In the genomic region with DNA sequence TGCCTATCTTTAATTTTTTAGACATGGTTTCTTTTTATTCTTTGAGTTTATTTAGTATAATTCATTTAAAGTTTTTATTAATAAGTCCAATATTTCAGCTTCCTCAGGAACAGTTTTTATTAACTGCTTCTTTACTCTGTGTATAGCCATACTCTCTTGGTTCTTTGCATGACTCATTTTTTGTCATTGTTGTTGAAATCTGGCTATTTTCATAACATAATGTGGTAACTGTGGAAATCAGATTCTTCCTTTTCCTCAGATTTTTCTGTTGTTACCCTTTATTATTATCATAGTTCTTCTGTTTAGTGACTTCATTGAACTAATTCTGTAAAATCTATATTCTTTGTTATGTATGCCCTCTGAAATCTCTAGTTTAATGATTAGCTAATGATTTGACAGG, we compare ENCODE assay signal across 24 cellular contexts.
A peak's percentile ranks its signal among the peaks of the same experiment; 100 is the strongest.
DNase-seq lines count a peak whose midpoint lies in the region; ATAC-seq and TF ChIP-seq lines count a peak whose summit lies in the region.
"Had no signal": no experiment of that assay in that cellular context is flagged by ENCODE, and none has a peak within 500 bp of the region (broad histone marks: within the 10 kb centered on the region; RNA-seq: fewer than 3 reads in every experiment).

No MANE protein-coding gene starts in this region.

- POLR2A ChIA-PET in MCF 10A (lab: Yijun Ruan, JAX): no interaction called here

- BruUV-seq in MCF 10A (replicated peaks; lab: Mats Ljungman, UMichigan): no TSS peak

- H3K9me3 ChIP-seq in breast epithelium: peaks cover 0 to 5% of the 10 kb centered on the region in 2 donors

- CTCF ChIA-PET in MCF 10A (lab: Yijun Ruan, JAX): no interaction called here

- peaks cover 31% of the 10 kb centered on the region for H3K9me3 Mint-ChIP-seq in MCF 10A (ENCODE audit: unreplicated experiment)
- H3K9me3 Mint-ChIP-seq: HFFc6 had no signal

- H3K36me3 Mint-ChIP-seq in MCF 10A (ENCODE audit: insufficient read depth, unreplicated experiment): no peaks in the 10 kb centered on the region

- no peak overlapping the region for H3K4me3 Mint-ChIP-seq in MCF 10A (ENCODE audit: unreplicated experiment)
- H3K4me3 Mint-ChIP-seq: H9, HFFc6 had no signal

- H3K27me3 Mint-ChIP-seq in MCF 10A (ENCODE audit: insufficient read depth, unreplicated experiment): no peaks in the 10 kb centered on the region

- H3K27ac Mint-ChIP-seq in MCF 10A (ENCODE audit: low read depth, unreplicated experiment): peak overlapping the region; percentile 12
- H3K27ac Mint-ChIP-seq: H9, HFFc6 had no signal

- H3K27me3 ChIP-seq in breast epithelium: no peaks in the 10 kb centered on the region

- peak; percentile 9 for DNase-seq in MCF 10A (ENCODE audit: unreplicated experiment)
- no peak for DNase-seq in breast epithelium (ENCODE audit: low spot score in 2 of 2)
- DNase-seq in epithelial cell of prostate (ENCODE audit: low read depth, low spot score): no peak
- DNase-seq in foreskin fibroblast: peak; percentile 14 to 46
- DNase-seq in stromal cell of bone marrow (ENCODE audit: low read depth): peak; percentile 15
- DNase-seq in NCI-H1436 (lab: John Stamatoyannopoulos, UW): no peak
- DNase-seq: DMS53; GF-D8; H9; HFFc6; NCI-H1417 treated with DMSO at 0.1 percent for 48 hours; NCI-H187 treated with DMSO at 0.1 percent for 48 hours; NCI-H2227 treated with DMSO at 0.1 percent for 48 hours; NCI-H510A treated with DMSO at 0.1 percent for 48 hours; NCI-H748 treated with DMSO at 0.1 percent for 48 hours; NK-92 treated with Interleukin-12 subunit alpha and Interleukin-12 subunit beta, amount 100 ng/mL, for 24 hours had no signal

- no peaks in the 10 kb centered on the region for H3K4me1 Mint-ChIP-seq in MCF 10A (ENCODE audit: insufficient read depth, unreplicated experiment)
- H3K4me1 Mint-ChIP-seq: H9 had no signal

- H3K4me3 ChIP-seq in breast epithelium (no peak overlapping the region), foreskin fibroblast (ENCODE audit: low read depth in 1 of 2, low read length in 2 of 2) (no peak overlapping the region)

- H3K27ac ChIP-seq in breast epithelium: no peak overlapping the region
- peak overlapping the region; percentile 15 for H3K27ac ChIP-seq in epithelial cell of prostate
- H3K27ac ChIP-seq: 22Rv1, C4-2B, HL-60, KMS-11 had no signal

- no peaks in the 10 kb centered on the region for H3K36me3 ChIP-seq in breast epithelium

- H3K4me1 ChIP-seq in breast epithelium: no peaks in the 10 kb centered on the region

- no peak for ATAC-seq in GM18517 (IDR thresholded peaks at IDR 0.05; ENCODE audit: unreplicated experiment)
- ATAC-seq in HG03097 (IDR thresholded peaks at IDR 0.05; ENCODE audit: low FRiP score, unreplicated experiment): no peak
- ATAC-seq: Panc1, SK-N-SH treated with all-trans-retinoic acid at 6 μM for 48 hours had no signal

- TF ChIP-seq POLR2A in breast epithelium (IDR thresholded peaks at IDR 0.05): no peak

- intact Hi-C loops in MCF 10A (cut with micrococcal nuclease): no loop called here
- intact Hi-C loops in breast epithelium (cut with DNase I; ENCODE audit: low total_unique reads): no loop called here

- TF ChIP-seq CTCF in MCF 10A (IDR thresholded peaks at IDR 0.05; ENCODE audit: unreplicated experiment) (no peak), breast epithelium (IDR thresholded peaks at IDR 0.05) (no peak), foreskin fibroblast (IDR thresholded peaks at IDR 0.05; ENCODE audit: low read depth, low read length) (no peak)

Comparison
In these comparisons a context has a peak if more than half of its experiments do, and no peak if none do; other contexts are left out.
1. DNase-seq: peak in MCF 10A (single experiment), foreskin fibroblast (2 of 2) and stromal cell of bone marrow (single experiment); none in breast epithelium (0 of 2), epithelial cell of prostate (single experiment) and NCI-H1436 (single experiment).